In the genomic region with DNA sequence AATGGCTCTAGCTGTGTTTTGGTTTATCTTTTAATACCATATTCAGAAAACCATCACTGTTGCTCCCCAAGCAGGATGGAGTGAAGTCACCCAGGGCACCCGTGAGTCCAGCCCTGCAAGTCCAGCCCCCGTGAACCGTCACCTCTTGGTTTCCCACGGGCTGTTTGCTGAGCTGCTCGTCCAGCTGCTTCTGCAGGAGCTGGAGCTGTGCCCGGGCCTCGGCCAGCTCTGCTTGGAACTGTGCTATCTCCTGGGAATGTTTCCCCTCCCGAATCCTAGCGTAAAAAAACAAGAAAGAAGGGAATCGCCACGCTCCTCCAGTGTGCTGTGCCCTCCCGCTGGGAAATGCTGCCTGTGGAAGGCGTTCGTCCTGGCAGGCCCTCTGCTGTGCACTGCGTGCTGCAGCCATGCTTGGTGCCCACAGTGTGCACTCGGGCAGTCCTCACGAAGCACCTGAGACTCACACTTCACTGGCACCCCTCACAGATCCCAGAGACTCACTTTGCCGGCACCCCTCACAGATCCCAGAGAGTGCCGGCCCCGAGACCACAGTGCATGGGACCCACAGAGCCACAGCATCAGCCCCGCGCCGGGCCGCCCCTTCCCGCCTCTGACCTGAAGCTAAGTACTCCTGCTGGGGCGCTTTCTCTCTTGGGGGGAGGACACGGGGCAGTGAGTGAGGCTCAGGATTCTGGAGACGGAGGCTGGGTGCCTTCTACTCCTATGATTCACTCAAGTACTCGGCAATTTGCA, we compare ENCODE assay signal across 14 cellular contexts. TPM values are rescaled to one million over a fixed set of nuclear protein-coding genes. Genes with fewer than 3 reads are reported as not detected.
DNase-seq lines count a peak whose midpoint lies in the region; ATAC-seq and TF ChIP-seq lines count a peak whose summit lies in the region.
"Had no signal": no experiment of that assay in that cellular context is flagged by ENCODE, and none has a peak within 500 bp of the region (broad histone marks: within the 10 kb centered on the region; RNA-seq: fewer than 3 reads in every experiment).

No MANE protein-coding gene starts in this region.

- no TSS peak for BruUV-seq in Calu3 (replicated peaks; lab: Mats Ljungman, UMichigan)

- in situ Hi-C loops in astrocyte of the spinal cord (cut with HindIII; ENCODE audit: low sequenced_read_pairs), result no loop called here

- peak overlapping the region; percentile 2 for H3K4me3 ChIP-seq in LNCaP clone FGC (ENCODE audit: low read depth, low read length)
- H3K4me3 ChIP-seq in astrocyte of the spinal cord (ENCODE audit: low read depth, low read length), result no peak overlapping the region

- peaks cover 91% of the 10 kb centered on the region for H3K36me3 Mint-ChIP-seq in Calu3 (ENCODE audit: insufficient read depth, unreplicated experiment)

- ATAC-seq in left cardiac atrium, result peak; percentile 67 to 95
- peak; percentile 89 for ATAC-seq in sciatic nerve
- ATAC-seq in HG03469 (IDR thresholded peaks at IDR 0.05; ENCODE audit: unreplicated experiment), result no peak
- ATAC-seq: stimulated activated naive CD8-positive, alpha-beta T cell treated with anti-CD3 and anti-CD28 coated beads, Interleukin-15, amount 100 ng/mL, for 72 hours had no signal

- intact Hi-C loops in left cardiac atrium (cut with DNase I), result no loop called here
- intact Hi-C loops in sciatic nerve (cut with DNase I), result no loop called here
- intact Hi-C loops in Calu3 (cut with micrococcal nuclease; ENCODE audit: unreplicated experiment), result no loop called here

- no peaks in the 10 kb centered on the region for H3K4me1 Mint-ChIP-seq in Calu3 (ENCODE audit: low read depth, unreplicated experiment)

- no peak overlapping the region for H3K4me3 Mint-ChIP-seq in Calu3 (ENCODE audit: low read depth, unreplicated experiment)
- H3K4me3 Mint-ChIP-seq: stimulated activated naive CD8-positive, alpha-beta T cell treated with anti-CD3 and anti-CD28 coated beads, Interleukin-15, amount 100 ng/mL, for 72 hours had no signal

- no peaks in the 10 kb centered on the region for H3K27me3 Mint-ChIP-seq in Calu3 (ENCODE audit: unreplicated experiment)
- H3K27me3 Mint-ChIP-seq: stimulated activated naive CD8-positive, alpha-beta T cell treated with anti-CD3 and anti-CD28 coated beads, Interleukin-15, amount 100 ng/mL, for 72 hours had no signal

- CTCF ChIA-PET in Calu3 (lab: Charles Lee), result no interaction called here

- no peak overlapping the region for H3K27ac Mint-ChIP-seq in Calu3 (ENCODE audit: unreplicated experiment)

- peak; percentile 93 for DNase-seq in LNCaP clone FGC (ENCODE audit: low read depth)
- peak; percentile 36 for DNase-seq in astrocyte of the spinal cord (ENCODE audit: low read depth, low spot score)
- peak; percentile 80 for DNase-seq in left cardiac atrium
- DNase-seq in sciatic nerve (ENCODE audit: low spot score), result peak; percentile 71
- DNase-seq in T1000 (lab: John Stamatoyannopoulos, UW), result no peak
- no peak for DNase-seq in GM10266 (ENCODE audit: extremely low spot score)
- DNase-seq in Calu3, result no peak
- DNase-seq: activated CD8-positive, alpha-beta memory T cell treated with anti-CD3 and anti-CD28 coated beads for 24 hours; activated naive CD4-positive, alpha-beta T cell; cortex of kidney; EL; NCI-H2081 treated with DMSO at 0.1 percent for 48 hours; stimulated activated naive CD8-positive, alpha-beta T cell treated with anti-CD3 and anti-CD28 coated beads, Interleukin-15, amount 100 ng/mL, for 72 hours had no signal

- no peak for TF ChIP-seq CTCF in LNCaP clone FGC (IDR thresholded peaks at IDR 0.05; ENCODE audit: control insufficient read depth, extremely low read depth, insufficient read depth)
- TF ChIP-seq CTCF in astrocyte of the spinal cord (IDR thresholded peaks at IDR 0.05; ENCODE audit: low read depth, low read length), result no peak
- TF ChIP-seq CTCF in GM10266 (IDR thresholded peaks at IDR 0.05; ENCODE audit: control insufficient read depth, insufficient read depth, low read depth, missing control alignments), result no peak
- TF ChIP-seq CTCF in Calu3 (IDR thresholded peaks at IDR 0.05; ENCODE audit: unreplicated experiment), result no peak

- no peaks in the 10 kb centered on the region for H3K9me3 Mint-ChIP-seq in Calu3 (ENCODE audit: low read depth, unreplicated experiment)
- H3K9me3 Mint-ChIP-seq: stimulated activated naive CD8-positive, alpha-beta T cell treated with anti-CD3 and anti-CD28 coated beads, Interleukin-15, amount 100 ng/mL, for 72 hours had no signal

RNA-seq across cellular contexts. Expression of a gene that starts 15.4 kb away (rescaled TPM):
- 10 to 100 TPM; 21.1 to 34.1 TPM for total RNA-seq in left cardiac atrium
- 55.9 TPM for total RNA-seq in sciatic nerve
- 175 and 190 TPM in 2 replicates for total RNA-seq in Calu3 (2022)

RNA-seq across cellular contexts. Expression of a gene that starts 51.7 kb away (rescaled TPM):
- 10 to 100 TPM; 37.9 to 50.3 TPM for total RNA-seq in left cardiac atrium
- total RNA-seq in sciatic nerve, result 60.6 TPM
- total RNA-seq in Calu3 (2022), result 116 and 117 TPM in 2 replicates

Comparison
In these comparisons a context has a peak if more than half of its experiments do, and no peak if none do; other contexts are left out.
1. DNase-seq: peak in LNCaP clone FGC (single experiment), astrocyte of the spinal cord (single experiment), left cardiac atrium (single experiment) and sciatic nerve (single experiment); none in T1000 (single experiment), GM10266 (single experiment) and Calu3 (single experiment).